Comparison of ENCODE assay signal across 1 cellular context in genomic region chr10:72106896-72107295, GRCh38.
TF ChIP-seq lines count a peak whose summit lies in the region.

No MANE protein-coding gene starts in this region.

TF ChIP-seq in IMR-90, 13 proteins besides CTCF, POLR2A, EP300 and RAD21:
- TF ChIP-seq CHD1 (IDR thresholded peaks at IDR 0.05; ENCODE audit: low read depth, low read length) (no peak), USF2 (IDR thresholded peaks at IDR 0.05; ENCODE audit: low read depth, low read length) (no peak), RFX5 (IDR thresholded peaks at IDR 0.05; ENCODE audit: low read depth, low read length) (no peak), MAZ (IDR thresholded peaks at IDR 0.05; ENCODE audit: borderline replicate concordance, low read depth, low read length) (no peak), MXI1 (IDR thresholded peaks at IDR 0.05; ENCODE audit: borderline replicate concordance, low read depth, low read length) (no peak), BHLHE40 (IDR thresholded peaks at IDR 0.05; ENCODE audit: low read depth, low read length) (no peak), SMC3 (IDR thresholded peaks at IDR 0.05; ENCODE audit: low read depth, low read length) (no peak), MAFK (IDR thresholded peaks at IDR 0.05; ENCODE audit: low read depth, low read length) (no peak), NFE2L2 (IDR thresholded peaks at IDR 0.05; ENCODE audit: low read depth, low read length) (no peak), FOS (IDR thresholded peaks at IDR 0.05; ENCODE audit: low read depth, low read length) (no peak), RCOR1 (IDR thresholded peaks at IDR 0.05; ENCODE audit: insufficient replicate concordance, low read length) (no peak), CEBPB (IDR thresholded peaks at IDR 0.05; ENCODE audit: low read depth, low read length) (no peak)
- TF ChIP-seq, protein P1, sequence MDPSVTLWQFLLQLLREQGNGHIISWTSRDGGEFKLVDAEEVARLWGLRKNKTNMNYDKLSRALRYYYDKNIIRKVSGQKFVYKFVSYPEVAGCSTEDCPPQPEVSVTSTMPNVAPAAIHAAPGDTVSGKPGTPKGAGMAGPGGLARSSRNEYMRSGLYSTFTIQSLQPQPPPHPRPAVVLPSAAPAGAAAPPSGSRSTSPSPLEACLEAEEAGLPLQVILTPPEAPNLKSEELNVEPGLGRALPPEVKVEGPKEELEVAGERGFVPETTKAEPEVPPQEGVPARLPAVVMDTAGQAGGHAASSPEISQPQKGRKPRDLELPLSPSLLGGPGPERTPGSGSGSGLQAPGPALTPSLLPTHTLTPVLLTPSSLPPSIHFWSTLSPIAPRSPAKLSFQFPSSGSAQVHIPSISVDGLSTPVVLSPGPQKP (IDR thresholded peaks at IDR 0.05; ENCODE audit: borderline replicate concordance, low read depth, low read length), result no peak
